ENCODE assay signal across 9 cellular contexts in genomic region chr12:54053625-54054441, GRCh38. TPM values are rescaled to one million over a fixed set of nuclear protein-coding genes. Genes with fewer than 3 reads are reported as not detected.
DNase-seq lines count a peak whose midpoint lies in the region; ATAC-seq and FAIRE-seq lines count a peak whose summit lies in the region.
"Had no signal": no experiment of that assay in that cellular context is flagged by ENCODE, and none has a peak within 500 bp of the region (broad histone marks: within the 10 kb centered on the region; RNA-seq: fewer than 3 reads in every experiment).

Gene HOXC4 (plus strand): TSS chr12:54053835. CDS start chr12:54053923, 88 bp downstream.

- H3K4me3 ChIP-seq in CD8-positive, alpha-beta memory T cell (ENCODE audit: low read length) = peak within 1 kb of the TSS; percentile 78
- H3K4me3 ChIP-seq in muscle layer of duodenum (ENCODE audit: low read depth in 1 of 2, low read length in 2 of 2) = peak within 1 kb of the TSS; percentile 83 to 86

- peak; percentile 30 for ATAC-seq in GM19467 (IDR thresholded peaks at IDR 0.05; ENCODE audit: unreplicated experiment)

- no peak for FAIRE-seq in frontal cortex (lab: Jason Lieb, UNC)

- H3K9me3 Mint-ChIP-seq in CD8-positive, alpha-beta memory T cell = no peaks in the 10 kb centered on the region

- CTCF ChIA-PET in CD8-positive, alpha-beta memory T cell (lab: Charles Lee) = interaction anchor here (0.8 to 3.5 kb wide), 11 partner anchors 14 to 162 kb away, joined by 3 to 19 read pairs (median 4); partner anchors contain the start of genes HOXC5 and SMUG1

- peaks cover 32 to 86% of the 10 kb centered on the region in 2 donors for H3K27me3 Mint-ChIP-seq in CD8-positive, alpha-beta memory T cell

- peak within 1 kb of the TSS; percentile 76 to 100 (median 90) for H3K27ac Mint-ChIP-seq in CD8-positive, alpha-beta memory T cell

- peak within 1 kb of the TSS; percentile 81 for H3K27ac ChIP-seq in CD8-positive, alpha-beta memory T cell (ENCODE audit: low read depth, low read length)
- H3K27ac ChIP-seq in muscle layer of duodenum (ENCODE audit: low read length) = peak within 1 kb of the TSS; percentile 77

- H3K27me3 ChIP-seq in CD8-positive, alpha-beta memory T cell (ENCODE audit: insufficient read depth, low read length, poor library complexity, severe bottlenecking) = peaks cover 50% of the 10 kb centered on the region
- H3K27me3 ChIP-seq in muscle layer of duodenum (ENCODE audit: low read depth, low read length) = peaks cover 12% of the 10 kb centered on the region

- H3K36me3 ChIP-seq in CD8-positive, alpha-beta memory T cell (ENCODE audit: insufficient read depth, low read length) = no peaks in the 10 kb centered on the region
- H3K36me3 ChIP-seq in muscle layer of duodenum (ENCODE audit: control insufficient read depth in 1 of 2, insufficient read depth in 2 of 2, low read length in 2 of 2) = no peaks in the 10 kb centered on the region

- H3K36me3 Mint-ChIP-seq in CD8-positive, alpha-beta memory T cell = peaks cover 0 to 13% (median 5%) of the 10 kb centered on the region in 3 donors

- peak; percentile 27 to 62 (median 37) for DNase-seq in CD8-positive, alpha-beta memory T cell
- peak; percentile 79 for DNase-seq in NAMALWA (ENCODE audit: low spot score)
- peak; percentile 73 for DNase-seq in ecto neural progenitor cell (ENCODE audit: low spot score)
- no peak for DNase-seq in frontal cortex (ENCODE audit: low spot score in 2 of 2)
- no peak for DNase-seq in NCI-H187 treated with DMSO at 0.1 percent for 48 hours (lab: John Stamatoyannopoulos, UW)
- no peak for DNase-seq in NCI-H1092 treated with DMSO at 0.1 percent for 48 hours (lab: John Stamatoyannopoulos, UW)

- H3K4me1 ChIP-seq in CD8-positive, alpha-beta memory T cell (ENCODE audit: insufficient read depth, low read length) = peaks cover 40% of the 10 kb centered on the region
- peaks cover 0 to 22% of the 10 kb centered on the region in 2 donors for H3K4me1 ChIP-seq in muscle layer of duodenum (ENCODE audit: control insufficient read depth in 1 of 2, insufficient read depth in 2 of 2, low read length in 2 of 2)

- POLR2A ChIA-PET in CD8-positive, alpha-beta memory T cell (lab: Charles Lee) = interaction anchor here (0.6 to 0.7 kb wide), 2 partner anchors 30 to 36 kb away, joined by 3 to 5 read pairs; no protein-coding TSS in a partner anchor

- H3K4me3 Mint-ChIP-seq in CD8-positive, alpha-beta memory T cell = peak within 1 kb of the TSS; percentile 88 to 96 (median 92)

- H3K9me3 ChIP-seq in CD8-positive, alpha-beta memory T cell (ENCODE audit: low read length) = no peaks in the 10 kb centered on the region
- no peaks in the 10 kb centered on the region for H3K9me3 ChIP-seq in muscle layer of duodenum (ENCODE audit: control insufficient read depth in 1 of 2, low read length in 2 of 2)

- H3K4me1 Mint-ChIP-seq in CD8-positive, alpha-beta memory T cell = peaks cover 25 to 45% (median 39%) of the 10 kb centered on the region in 3 donors

RNA-seq across cellular contexts. Expression of gene HOXC4, which starts in this region (rescaled TPM):
- total RNA-seq in CD8-positive, alpha-beta memory T cell = 1 to 10 TPM; 1.3 to 1.4 TPM
- 0.37 TPM for polyA plus RNA-seq in CD8-positive, alpha-beta memory T cell
- total RNA-seq in frontal cortex = not detected
- polyA plus RNA-seq: neural cell had no signal

Comparison
In these comparisons a context has a peak if more than half of its experiments do, and no peak if none do; other contexts are left out.
1. DNase-seq: peak in CD8-positive, alpha-beta memory T cell (5 of 5), NAMALWA (single experiment) and ecto neural progenitor cell (single experiment); none in frontal cortex (0 of 2), NCI-H187 treated with DMSO at 0.1 percent for 48 hours (single experiment) and NCI-H1092 treated with DMSO at 0.1 percent for 48 hours (single experiment).